Comparison of ENCODE assay signal across 8 cellular contexts in the genomic region with DNA sequence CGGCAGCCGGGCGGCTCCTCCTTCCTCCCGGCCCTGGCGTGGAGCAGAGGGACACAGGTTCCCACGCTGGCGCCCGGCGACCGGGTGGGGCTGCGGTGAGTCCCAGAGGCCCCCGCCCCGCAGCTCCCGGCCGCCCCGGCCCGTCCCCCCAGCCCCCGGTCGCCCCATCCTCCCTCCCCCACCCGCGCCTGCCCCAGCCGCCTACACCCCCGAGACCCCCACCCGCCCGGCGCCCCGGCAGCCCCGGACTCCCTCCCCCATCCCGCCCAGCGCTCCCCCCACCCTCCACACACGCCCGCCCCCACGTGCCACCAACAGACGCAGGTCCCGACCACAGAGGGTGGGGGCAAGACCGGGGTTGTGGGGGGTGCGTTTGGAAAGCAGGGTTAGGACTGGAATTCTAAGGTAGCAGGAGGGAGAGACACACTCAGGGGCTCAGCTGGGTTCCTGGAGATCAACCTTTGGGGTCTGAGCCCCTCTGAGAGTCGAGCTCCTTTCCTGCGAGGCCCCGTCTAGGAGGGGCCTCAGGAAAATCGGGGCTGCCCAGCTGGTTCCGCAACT. TPM values are rescaled to one million over a fixed set of nuclear protein-coding genes. Genes with fewer than 3 reads are reported as not detected.
DNase-seq lines count a peak whose midpoint lies in the region; ATAC-seq and TF ChIP-seq lines count a peak whose summit lies in the region.

No MANE protein-coding gene starts in this region.

- no peaks in the 10 kb centered on the region for H3K9me3 ChIP-seq in uterus

- no peak for ATAC-seq in left lobe of liver
- ATAC-seq in HG03565 (IDR thresholded peaks at IDR 0.05; ENCODE audit: unreplicated experiment): no peak
- ATAC-seq in HG02678 (IDR thresholded peaks at IDR 0.05; ENCODE audit: unreplicated experiment): no peak

- H3K4me3 ChIP-seq in uterus: peak overlapping the region; percentile 29 to 62

- peaks cover 18% of the 10 kb centered on the region for H3K4me1 Mint-ChIP-seq in activated T-helper 2 cell treated with anti-CD3 and anti-CD28 coated beads, Interferon-gamma antibody, Interleukin-2, Interleukin-4, amounts not matched to agents 10 μg/mL and 5 μg/mL and 100 μg/mL, durations not matched to agents 14 hours and 24 hours and 36 hours (ENCODE audit: low read depth)

- no peaks in the 10 kb centered on the region for H3K36me3 ChIP-seq in uterus

- TF ChIP-seq CTCF in uterus (IDR thresholded peaks at IDR 0.05): no peak

- intact Hi-C loops in activated T-helper 2 cell treated with anti-CD3 and anti-CD28 coated beads, Interferon-gamma antibody, Interleukin-2, Interleukin-4, amounts not matched to agents 10 μg/mL and 5 μg/mL and 100 μg/mL, durations not matched to agents 14 hours and 24 hours and 36 hours (cut with micrococcal nuclease): no loop called here
- intact Hi-C loops in uterus (cut with DNase I; ENCODE audit: low total_unique reads): no loop called here

- DNase-seq in stimulated activated CD4-positive, alpha-beta T cell treated with anti-CD3 and anti-CD28 coated beads, Interleukin-1b, Interleukin-23, amount 100 ng/mL, for 48 hours: peak; percentile 5
- DNase-seq in stimulated activated CD4-positive, alpha-beta T cell treated with anti-CD3 and anti-CD28 coated beads, Interleukin-15, amount 100 ng/mL, for 24 hours: no peak
- no peak for DNase-seq in activated T-helper 2 cell treated with anti-CD3 and anti-CD28 coated beads, Interferon-gamma antibody, Interleukin-2, Interleukin-4, amounts not matched to agents 10 μg/mL and 5 μg/mL and 100 μg/mL, durations not matched to agents 14 hours and 24 hours and 36 hours (ENCODE audit: low spot score)
- peak; percentile 45 for DNase-seq in left lobe of liver (ENCODE audit: low spot score)
- peak; percentile 15 to 65 for DNase-seq in uterus
- no peak for DNase-seq in HUDEP-2 (lab: John Stamatoyannopoulos, UW; ENCODE audit: unreplicated experiment in 76 of 76)

- H3K27ac Mint-ChIP-seq in activated T-helper 2 cell treated with anti-CD3 and anti-CD28 coated beads, Interferon-gamma antibody, Interleukin-2, Interleukin-4, amounts not matched to agents 10 μg/mL and 5 μg/mL and 100 μg/mL, durations not matched to agents 14 hours and 24 hours and 36 hours: no peak overlapping the region

- H3K9me3 Mint-ChIP-seq in activated T-helper 2 cell treated with anti-CD3 and anti-CD28 coated beads, Interferon-gamma antibody, Interleukin-2, Interleukin-4, amounts not matched to agents 10 μg/mL and 5 μg/mL and 100 μg/mL, durations not matched to agents 14 hours and 24 hours and 36 hours: no peaks in the 10 kb centered on the region

- peaks cover 0 to 4% of the 10 kb centered on the region in 2 donors for H3K27me3 ChIP-seq in uterus

- peak overlapping the region; percentile 66 for H3K4me3 Mint-ChIP-seq in activated T-helper 2 cell treated with anti-CD3 and anti-CD28 coated beads, Interferon-gamma antibody, Interleukin-2, Interleukin-4, amounts not matched to agents 10 μg/mL and 5 μg/mL and 100 μg/mL, durations not matched to agents 14 hours and 24 hours and 36 hours (ENCODE audit: low read depth)

- peaks cover 0 to 6% of the 10 kb centered on the region in 2 donors for H3K4me1 ChIP-seq in uterus

- peak; percentile 2 to 8 for TF ChIP-seq POLR2A in uterus (IDR thresholded peaks at IDR 0.05)

- peaks cover 16% of the 10 kb centered on the region for H3K27me3 Mint-ChIP-seq in activated T-helper 2 cell treated with anti-CD3 and anti-CD28 coated beads, Interferon-gamma antibody, Interleukin-2, Interleukin-4, amounts not matched to agents 10 μg/mL and 5 μg/mL and 100 μg/mL, durations not matched to agents 14 hours and 24 hours and 36 hours (ENCODE audit: low read depth)

- H3K27ac ChIP-seq in uterus: peak overlapping the region; percentile 57 to 61

- peaks cover 8% of the 10 kb centered on the region for H3K36me3 Mint-ChIP-seq in activated T-helper 2 cell treated with anti-CD3 and anti-CD28 coated beads, Interferon-gamma antibody, Interleukin-2, Interleukin-4, amounts not matched to agents 10 μg/mL and 5 μg/mL and 100 μg/mL, durations not matched to agents 14 hours and 24 hours and 36 hours (ENCODE audit: low read depth)

RNA-seq across cellular contexts. Expression of gene PGGHG, which starts 0.3 kb away (rescaled TPM):
- total RNA-seq in activated T-helper 2 cell treated with anti-CD3 and anti-CD28 coated beads, Interferon-gamma antibody, Interleukin-2, Interleukin-4, amounts not matched to agents 10 μg/mL and 5 μg/mL and 100 μg/mL, durations not matched to agents 14 hours and 24 hours and 36 hours: 62.0 and 62.8 TPM in 2 replicates
- 37.0 TPM for total RNA-seq in left lobe of liver
- 10 to 100 TPM in 3 of 4 donors, 1 to 10 TPM in 1; 7.9 to 29.1 (median 14.2) TPM for total RNA-seq in uterus

RNA-seq across cellular contexts. Expression of gene IFITM5, which starts 10.1 kb away (rescaled TPM):
- not detected in 2 replicates for total RNA-seq in activated T-helper 2 cell treated with anti-CD3 and anti-CD28 coated beads, Interferon-gamma antibody, Interleukin-2, Interleukin-4, amounts not matched to agents 10 μg/mL and 5 μg/mL and 100 μg/mL, durations not matched to agents 14 hours and 24 hours and 36 hours
- total RNA-seq in left lobe of liver (not detected), uterus (not detected)

RNA-seq across cellular contexts. Expression of gene NLRP6, which starts 11.0 kb away (rescaled TPM):
- total RNA-seq in activated T-helper 2 cell treated with anti-CD3 and anti-CD28 coated beads, Interferon-gamma antibody, Interleukin-2, Interleukin-4, amounts not matched to agents 10 μg/mL and 5 μg/mL and 100 μg/mL, durations not matched to agents 14 hours and 24 hours and 36 hours: 0.97 and 1.1 TPM in 2 replicates
- total RNA-seq in left lobe of liver (1.9 TPM), uterus (under 1 TPM in 2 of 4 donors, not detected in 2; 0.30 to 0.51 TPM)

RNA-seq across cellular contexts. Expression of gene IFITM2, which starts 18.4 kb away (rescaled TPM):
- total RNA-seq in activated T-helper 2 cell treated with anti-CD3 and anti-CD28 coated beads, Interferon-gamma antibody, Interleukin-2, Interleukin-4, amounts not matched to agents 10 μg/mL and 5 μg/mL and 100 μg/mL, durations not matched to agents 14 hours and 24 hours and 36 hours: 680 and 689 TPM in 2 replicates
- 354 TPM for total RNA-seq in left lobe of liver
- total RNA-seq in uterus: 100 to 1,000 TPM in 3 of 4 donors, 10 to 100 TPM in 1; 27.8 to 926 (median 269) TPM

RNA-seq across cellular contexts. Expression of gene IFITM1, which starts 24.6 kb away (rescaled TPM):
- 256 and 260 TPM in 2 replicates for total RNA-seq in activated T-helper 2 cell treated with anti-CD3 and anti-CD28 coated beads, Interferon-gamma antibody, Interleukin-2, Interleukin-4, amounts not matched to agents 10 μg/mL and 5 μg/mL and 100 μg/mL, durations not matched to agents 14 hours and 24 hours and 36 hours
- total RNA-seq in left lobe of liver (29.2 TPM), uterus (100 to 1,000 TPM in 2 of 4 donors, 10 to 100 TPM in 2; 13.4 to 672 (median 239) TPM)

Comparison
In these comparisons a context has a peak if more than half of its experiments do, and no peak if none do; other contexts are left out.
1. DNase-seq: peak in stimulated activated CD4-positive, alpha-beta T cell treated with anti-CD3 and anti-CD28 coated beads, Interleukin-1b, Interleukin-23, amount 100 ng/mL, for 48 hours (single experiment), left lobe of liver (single experiment) and uterus (2 of 2); none in stimulated activated CD4-positive, alpha-beta T cell treated with anti-CD3 and anti-CD28 coated beads, Interleukin-15, amount 100 ng/mL, for 24 hours (single experiment), activated T-helper 2 cell treated with anti-CD3 and anti-CD28 coated beads, Interferon-gamma antibody, Interleukin-2, Interleukin-4, amounts not matched to agents 10 μg/mL and 5 μg/mL and 100 μg/mL, durations not matched to agents 14 hours and 24 hours and 36 hours (single experiment) and HUDEP-2 (0 of 76).